ENCODE assay signal across 8 cellular contexts in the genomic region with DNA sequence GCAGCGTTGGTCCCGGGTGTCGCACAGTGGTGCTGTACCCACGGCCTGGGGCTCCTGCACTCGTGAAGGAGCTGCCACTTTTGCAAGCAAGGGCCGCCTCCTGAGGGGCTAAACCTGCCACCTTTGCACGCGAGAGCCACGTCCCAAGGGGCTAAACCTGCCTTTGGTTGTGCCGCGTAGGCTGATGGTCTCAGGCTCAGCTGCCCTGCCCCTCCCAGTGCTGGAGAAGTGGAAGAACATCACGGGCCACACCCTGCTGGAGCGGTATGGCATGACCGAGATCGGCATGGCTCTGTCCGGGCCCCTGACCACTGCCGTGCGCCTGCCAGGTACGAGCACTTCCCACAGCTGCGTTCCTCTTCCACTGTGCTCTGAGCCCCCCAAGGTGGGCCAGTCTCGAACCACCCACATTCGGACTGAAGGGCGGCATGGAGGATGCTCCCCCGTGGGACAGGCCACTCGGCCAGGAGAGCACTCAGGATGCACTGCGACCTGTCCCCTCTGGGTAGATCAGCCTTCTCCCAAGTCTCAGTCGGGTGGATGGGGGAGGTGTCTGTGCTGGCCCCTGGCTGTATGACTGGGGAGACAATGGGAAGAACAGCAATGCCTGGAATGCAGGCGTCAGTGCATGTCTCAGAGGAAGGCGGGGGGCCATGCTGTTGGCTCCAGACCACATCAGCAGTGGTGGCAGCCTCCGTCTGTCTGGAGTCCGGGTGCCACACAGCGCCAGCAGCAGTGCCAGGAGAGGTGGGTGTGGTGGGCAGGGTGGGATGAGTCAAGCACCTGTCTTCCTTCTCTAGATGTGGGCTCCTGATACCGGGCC.
DNase-seq lines count a peak whose midpoint lies in the region; ATAC-seq lines count a peak whose summit lies in the region.

No MANE protein-coding gene starts in this region.

- no peak for ATAC-seq in GM19035 (IDR thresholded peaks at IDR 0.05; ENCODE audit: unreplicated experiment)
- no peak for ATAC-seq in HG02852 (IDR thresholded peaks at IDR 0.05; ENCODE audit: unreplicated experiment)
- no peak for ATAC-seq in HG02973 (IDR thresholded peaks at IDR 0.05; ENCODE audit: unreplicated experiment)

- DNase-seq in stimulated activated CD4-positive, alpha-beta T cell treated with anti-CD3 and anti-CD28 coated beads, Interleukin-15, amount 100 ng/mL, for 24 hours: peak; percentile 41
- DNase-seq in stimulated activated CD4-positive, alpha-beta T cell treated with anti-CD3 and anti-CD28 coated beads, Interleukin-2, amount 100 ng/mL, for 48 hours: no peak
- DNase-seq in activated T-cell treated with anti-CD3 and anti-CD28 coated beads, Interleukin-2, amount 50 U/mL, for 48 hours: peak; percentile 46 to 53
- peak; percentile 5 for DNase-seq in kidney tubule cell (ENCODE audit: low spot score)
- no peak for DNase-seq in activated gamma-delta T cell (lab: John Stamatoyannopoulos, UW)

Comparison
In these comparisons a context has a peak if more than half of its experiments do, and no peak if none do; other contexts are left out.
1. DNase-seq: peak in stimulated activated CD4-positive, alpha-beta T cell treated with anti-CD3 and anti-CD28 coated beads, Interleukin-15, amount 100 ng/mL, for 24 hours (single experiment), activated T-cell treated with anti-CD3 and anti-CD28 coated beads, Interleukin-2, amount 50 U/mL, for 48 hours (2 of 2) and kidney tubule cell (single experiment); none in stimulated activated CD4-positive, alpha-beta T cell treated with anti-CD3 and anti-CD28 coated beads, Interleukin-2, amount 100 ng/mL, for 48 hours (0 of 2) and activated gamma-delta T cell (single experiment).